1 cellular context compared by ENCODE assay signal in the genomic region with DNA sequence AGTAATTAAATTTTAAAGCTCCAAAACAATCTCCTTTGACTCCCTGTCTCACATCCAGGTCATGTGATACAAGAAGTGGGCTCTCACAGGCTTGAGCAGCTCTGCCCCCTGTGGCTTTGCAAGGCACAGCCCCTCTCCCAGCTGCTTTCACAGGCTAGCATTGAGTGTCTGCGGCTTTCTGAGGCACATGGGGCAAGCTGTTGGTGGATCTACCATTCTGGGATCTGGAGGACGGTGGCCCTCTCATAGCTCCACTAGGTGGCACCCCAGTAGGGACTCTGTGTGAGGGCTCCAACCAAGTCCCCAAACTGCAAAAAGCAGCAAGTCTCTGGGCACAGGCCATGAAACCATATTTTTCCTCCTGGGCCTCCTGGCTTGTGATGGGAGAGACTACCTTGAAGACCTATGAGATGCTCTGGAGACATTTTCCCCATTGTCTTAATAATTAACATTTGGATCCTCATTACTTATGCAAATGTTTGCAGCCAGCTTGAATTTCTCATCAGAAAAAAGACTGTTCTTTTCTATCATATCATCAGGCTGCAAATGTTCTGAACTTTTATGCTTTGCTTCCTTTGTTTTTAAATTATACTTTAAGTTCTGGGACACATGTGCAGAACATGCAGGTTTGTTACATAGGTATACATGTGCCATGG.
TF ChIP-seq lines count a peak whose summit lies in the region.

No MANE protein-coding gene starts in this region.

TF ChIP-seq in GM23338, 12 proteins besides CTCF, POLR2A, EP300 and RAD21 (continued from another document):
- no peak for TF ChIP-seq JUNB (IDR thresholded peaks at IDR 0.05; ENCODE audit: unreplicated experiment)
